ENCODE assay signal across 8 cellular contexts in the genomic region with DNA sequence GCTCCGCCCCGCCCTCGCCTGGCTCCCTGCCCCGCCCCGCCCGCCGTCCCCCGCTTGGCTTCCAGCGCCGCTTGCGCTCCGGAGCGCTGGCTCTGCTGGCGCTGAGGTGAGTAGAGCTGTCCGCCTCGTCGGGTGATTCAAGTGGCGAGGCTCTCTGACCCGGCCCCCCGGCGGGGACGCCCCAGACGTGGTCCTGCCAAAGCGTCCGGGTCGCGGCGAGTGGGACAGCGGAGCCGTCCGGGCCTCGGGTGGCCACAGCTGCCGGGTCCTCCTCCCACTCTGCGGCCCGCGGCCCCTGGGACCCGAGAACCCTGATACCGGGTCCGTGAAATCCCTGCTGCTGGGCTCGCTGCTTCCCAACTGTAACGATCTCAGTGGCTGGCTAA. TPM values are rescaled to one million over a fixed set of nuclear protein-coding genes. Genes with fewer than 3 reads are reported as not detected.
DNase-seq lines count a peak whose midpoint lies in the region; ATAC-seq and TF ChIP-seq lines count a peak whose summit lies in the region.

LRRC28 (plus strand) TSS at position 46 of the 386 bp plus-strand sequence. CDS start 4,477 bp downstream, outside the sequence.

- peak within 1 kb of the TSS; percentile 94 for H3K18ac ChIP-seq in neuronal stem cell (ENCODE audit: low read length)

- ATAC-seq in GM19328 (IDR thresholded peaks at IDR 0.05; ENCODE audit: unreplicated experiment) = peak; percentile 30
- no peak for ATAC-seq in HG02852 (IDR thresholded peaks at IDR 0.05; ENCODE audit: unreplicated experiment)

- DNase-seq in SK-N-MC (ENCODE audit: low read depth, low spot score) = no peak
- peak in 1 of 2 donors; percentile 34 for DNase-seq in fibroblast of lung (ENCODE audit: low read depth in 2 of 2)
- no peak for DNase-seq in neuronal stem cell (ENCODE audit: low spot score)
- no peak for DNase-seq in HuH-7 (ENCODE audit: low spot score)
- no peak for DNase-seq in DMS 273 treated with DMSO at 0.1 percent for 48 hours (lab: John Stamatoyannopoulos, UW)

- H3K36me3 ChIP-seq in ACC112 (ENCODE audit: insufficient read depth, low read length) (no peaks in the 10 kb centered on the region), SK-N-MC (ENCODE audit: insufficient read depth, low read length) (no peaks in the 10 kb centered on the region), fibroblast of lung (ENCODE audit: control insufficient read depth, insufficient read depth, low read length) (peaks cover 2% of the 10 kb centered on the region), neuronal stem cell (replicated peaks in 1 of 2; ENCODE audit: control insufficient read depth in 2 of 2, insufficient read depth in 2 of 2, low read length in 2 of 2) (peaks cover 0 to 5% of the 10 kb centered on the region in 2 donors)

- H3K4me2 ChIP-seq in fibroblast of lung (ENCODE audit: extremely low read depth, insufficient read depth, low read length) (peak within 1 kb of the TSS; percentile 99), neuronal stem cell (ENCODE audit: insufficient read depth, low read length, poor library complexity, severe bottlenecking) (peak within 1 kb of the TSS; percentile 75)

- H3K79me1 ChIP-seq in neuronal stem cell (ENCODE audit: low read depth, low read length) = no peaks in the 10 kb centered on the region

- H2BK15ac ChIP-seq in neuronal stem cell (ENCODE audit: low read length) = peak within 1 kb of the TSS; percentile 86

- H3K79me2 ChIP-seq in ACC112 (ENCODE audit: control insufficient read depth, insufficient read depth, low read length, unreplicated experiment) (peaks cover 27% of the 10 kb centered on the region), fibroblast of lung (ENCODE audit: control insufficient read depth, insufficient read depth, low read length) (peaks cover 16% of the 10 kb centered on the region)

- H2BK5ac ChIP-seq in neuronal stem cell (ENCODE audit: low read length) = peak within 1 kb of the TSS; percentile 46

- no peak within 1 kb of the TSS for H3K14ac ChIP-seq in neuronal stem cell (ENCODE audit: low read length)

- peak within 1 kb of the TSS; percentile 92 for H2AFZ ChIP-seq in ACC112 (ENCODE audit: low read length, unreplicated experiment)
- peak within 1 kb of the TSS; percentile 88 for H2AFZ ChIP-seq in fibroblast of lung (ENCODE audit: low read length)
- peak within 1 kb of the TSS; percentile 97 for H2AFZ ChIP-seq in neuronal stem cell (ENCODE audit: low read length)

- H3K4me3 ChIP-seq in ACC112 (ENCODE audit: low read depth, low read length) (peak within 1 kb of the TSS; percentile 95), SK-N-MC (peak within 1 kb of the TSS; percentile 89), fibroblast of lung (replicated peaks in 1 of 4; ENCODE audit: control extremely low read depth in 1 of 4, insufficient read depth in 1 of 4, low read depth in 3 of 4, low read length in 4 of 4) (peak within 1 kb of the TSS; percentile 80 to 97 (median 94)), neuronal stem cell (ENCODE audit: low read length in 2 of 2) (peak within 1 kb of the TSS; percentile 69 to 98)

- H3K9ac ChIP-seq in SK-N-MC (ENCODE audit: insufficient read length) = peak within 1 kb of the TSS; percentile 92
- H3K9ac ChIP-seq in fibroblast of lung (ENCODE audit: insufficient read depth, low read length) = peak within 1 kb of the TSS; percentile 79
- peak within 1 kb of the TSS; percentile 83 for H3K9ac ChIP-seq in neuronal stem cell (ENCODE audit: low read depth, low read length, poor library complexity)

- peak within 1 kb of the TSS; percentile 38 for H2AK5ac ChIP-seq in neuronal stem cell (ENCODE audit: low read depth, low read length)

- no peak for TF ChIP-seq CTCF in fibroblast of lung (conservative IDR thresholded peaks at IDR 0.05 in 1 of 2, IDR thresholded peaks at IDR 0.05 in 1 of 2; ENCODE audit: low read depth in 1 of 2, low read length in 2 of 2)

- H4K8ac ChIP-seq in neuronal stem cell (ENCODE audit: low read depth, low read length) = no peak within 1 kb of the TSS

- H3K9me3 ChIP-seq in SK-N-MC (ENCODE audit: low read depth, low read length) (no peaks in the 10 kb centered on the region), fibroblast of lung (ENCODE audit: control insufficient read depth, insufficient read depth, low read depth, low read length) (no peaks in the 10 kb centered on the region), neuronal stem cell (replicated peaks in 1 of 2; ENCODE audit: control insufficient read depth in 2 of 2, insufficient read depth in 1 of 2, low read depth in 1 of 2, low read length in 2 of 2) (no peaks in the 10 kb centered on the region)

- no peaks in the 10 kb centered on the region for H4K20me1 ChIP-seq in fibroblast of lung (ENCODE audit: control insufficient read depth, extremely low read depth, insufficient read depth, low read length)

- H3K27me3 ChIP-seq in ACC112 (ENCODE audit: insufficient read depth, low read length) = no peaks in the 10 kb centered on the region
- no peaks in the 10 kb centered on the region for H3K27me3 ChIP-seq in fibroblast of lung (ENCODE audit: control insufficient read depth, insufficient read depth, low read length)
- H3K27me3 ChIP-seq in neuronal stem cell (ENCODE audit: control insufficient read depth in 3 of 3, insufficient read depth in 3 of 3, low read depth in 1 of 3, low read length in 3 of 3) = peaks cover 0 to 3% (median 0%) of the 10 kb centered on the region in 3 experiments

- H3K23ac ChIP-seq in neuronal stem cell (ENCODE audit: low read depth, low read length, poor library complexity) = peak within 1 kb of the TSS; percentile 82

- H4K91ac ChIP-seq in neuronal stem cell (ENCODE audit: low read depth, low read length, poor library complexity) = no peak within 1 kb of the TSS

- peak within 1 kb of the TSS; percentile 90 for H3K27ac ChIP-seq in ACC112 (ENCODE audit: low read depth, low read length)
- H3K27ac ChIP-seq in SK-N-MC = peak within 1 kb of the TSS; percentile 98
- peak within 1 kb of the TSS; percentile 95 for H3K27ac ChIP-seq in fibroblast of lung (ENCODE audit: insufficient read depth, low read length)
- H3K27ac ChIP-seq in neuronal stem cell (replicated peaks; ENCODE audit: low read length) = peak within 1 kb of the TSS; percentile 86

- peaks cover 22% of the 10 kb centered on the region for H3K4me1 ChIP-seq in ACC112 (ENCODE audit: control insufficient read depth, insufficient read depth, low read length, unreplicated experiment)
- peaks cover 7% of the 10 kb centered on the region for H3K4me1 ChIP-seq in fibroblast of lung (ENCODE audit: control insufficient read depth, extremely low read depth, insufficient read depth, low read length)
- peaks cover 2 to 8% of the 10 kb centered on the region in 2 donors for H3K4me1 ChIP-seq in neuronal stem cell (ENCODE audit: control insufficient read depth in 2 of 2, insufficient read depth in 1 of 2, low read depth in 1 of 2, low read length in 2 of 2)

- no peak within 1 kb of the TSS for H3K4ac ChIP-seq in neuronal stem cell (ENCODE audit: low read length)

- WGBS in neuronal stem cell (ENCODE audit: extremely low coverage in 2 of 2, insufficient read length in 2 of 2, insufficient replicate concordance in 1 of 2), 2 donors = no CpG with 5 or more reads among the region's 41 CpGs

- no peak within 1 kb of the TSS for H2BK120ac ChIP-seq in neuronal stem cell (ENCODE audit: low read depth, low read length)

- no peak within 1 kb of the TSS for H2BK12ac ChIP-seq in neuronal stem cell (ENCODE audit: low read length)

RNA-seq across cellular contexts. Expression of gene LRRC28, which starts in this region (rescaled TPM):
- total RNA-seq in fibroblast of lung = 10.0 and 20.1 TPM in 2 replicates
- polyA plus RNA-seq in fibroblast of lung = 23.8 and 26.3 TPM in 2 replicates
- polyA plus RNA-seq in fibroblast of lung (2012) = 14.5 and 14.6 TPM in 2 replicates
- polyA minus RNA-seq in fibroblast of lung (ENCODE audit: low replicate concordance) = 9.7 and 12.5 TPM in 2 replicates
- 19.4 TPM for polyA plus RNA-seq in neuronal stem cell (2013, experiment 1 of 2)
- polyA plus RNA-seq in neuronal stem cell (2013, experiment 2 of 2) = 19.4 TPM
